ENCODE assay signal across 8 cellular contexts in genomic region chr19:6590458-6591319, GRCh38. TPM values are rescaled to one million over a fixed set of nuclear protein-coding genes. Genes with fewer than 3 reads are reported as not detected.
DNase-seq lines count a peak whose midpoint lies in the region; ATAC-seq and TF ChIP-seq lines count a peak whose summit lies in the region.

Gene CD70, minus strand, starts transcription at chr19:6591150. Its CDS starts 148 bp downstream, at chr19:6591002.

- ATAC-seq in GM18498 (IDR thresholded peaks at IDR 0.05; ENCODE audit: unreplicated experiment), result peak; percentile 53
- ATAC-seq in HG02623 (IDR thresholded peaks at IDR 0.05; ENCODE audit: unreplicated experiment), result peak; percentile 34
- no peak for ATAC-seq in GM21526 (IDR thresholded peaks at IDR 0.05; ENCODE audit: low FRiP score, unreplicated experiment)

- H3K27ac Mint-ChIP-seq in activated naive CD4-positive, alpha-beta T cell treated with anti-CD3 and anti-CD28 coated beads for 36 hours, result no peak within 1 kb of the TSS

- no peaks in the 10 kb centered on the region for H3K36me3 Mint-ChIP-seq in activated naive CD4-positive, alpha-beta T cell treated with anti-CD3 and anti-CD28 coated beads for 36 hours (ENCODE audit: low read depth)

- H4K20me1 ChIP-seq in OCI-LY1 (ENCODE audit: insufficient read depth, low read length), result no peaks in the 10 kb centered on the region

- H3K27ac ChIP-seq in OCI-LY1 (ENCODE audit: low read depth, low read length, poor library complexity, severe bottlenecking) (peak within 1 kb of the TSS; percentile 97), thymus (ENCODE audit: low read depth) (no peak within 1 kb of the TSS), ovary (no peak within 1 kb of the TSS)

- H3K4me3 Mint-ChIP-seq in activated naive CD4-positive, alpha-beta T cell treated with anti-CD3 and anti-CD28 coated beads for 36 hours, result peak within 1 kb of the TSS; percentile 63

- H2AFZ ChIP-seq in OCI-LY1 (ENCODE audit: low read length), result no peak within 1 kb of the TSS

- CTCF ChIA-PET in activated naive CD4-positive, alpha-beta T cell treated with anti-CD3 and anti-CD28 coated beads for 36 hours (lab: Charles Lee), result no interaction called here

- no peak for TF ChIP-seq EP300 in ovary (IDR thresholded peaks at IDR 0.05)

- H3K4me1 ChIP-seq in OCI-LY1 (ENCODE audit: insufficient read depth, low read length, severe bottlenecking) (peaks cover 56% of the 10 kb centered on the region), thymus (ENCODE audit: control insufficient read depth, insufficient read depth, low read length) (no peaks in the 10 kb centered on the region), ovary (ENCODE audit: insufficient read depth) (no peaks in the 10 kb centered on the region)

- H3K9me2 ChIP-seq in OCI-LY1 (ENCODE audit: low read depth, low read length), result no peaks in the 10 kb centered on the region

- peak; percentile 17; the same call in 1 of the 2 replicates for TF ChIP-seq CTCF in OCI-LY1 (IDR thresholded peaks at IDR 0.05; ENCODE audit: low read length)
- TF ChIP-seq CTCF in ovary (IDR thresholded peaks at IDR 0.05), result no peak

- H3K4me1 Mint-ChIP-seq in activated naive CD4-positive, alpha-beta T cell treated with anti-CD3 and anti-CD28 coated beads for 36 hours (ENCODE audit: low read depth), result peaks cover 58% of the 10 kb centered on the region

- 2% methylated on average over 49 of the region's 49 CpGs for WGBS in thymus
- WGBS in ovary, 3 donors, result 0 to 1% (median 1%) methylated on average over 49 of the region's 49 CpGs

- H3K9ac ChIP-seq in OCI-LY1 (ENCODE audit: low read length), result peak within 1 kb of the TSS; percentile 99

- no peak for TF ChIP-seq POLR2A in ovary (IDR thresholded peaks at IDR 0.05)

- H3K4me3 ChIP-seq in OCI-LY1 (ENCODE audit: low read depth, low read length, poor library complexity, severe bottlenecking), result peak within 1 kb of the TSS; percentile 91
- peak within 1 kb of the TSS; percentile 15 for H3K4me3 ChIP-seq in thymus (ENCODE audit: low read length)
- H3K4me3 ChIP-seq in ovary, result no peak within 1 kb of the TSS

- DNase-seq in activated naive CD4-positive, alpha-beta T cell treated with anti-CD3 and anti-CD28 coated beads for 36 hours, result peak; percentile 66
- DNase-seq in left kidney (ENCODE audit: low read depth, low spot score), result peak; percentile 38
- no peak for DNase-seq in ovary

- intact Hi-C loops in activated naive CD4-positive, alpha-beta T cell treated with anti-CD3 and anti-CD28 coated beads for 36 hours (cut with micrococcal nuclease), result no loop called here
- intact Hi-C loops in ovary (cut with DNase I), result no loop called here

- peaks cover 65% of the 10 kb centered on the region for H3K27me3 Mint-ChIP-seq in activated naive CD4-positive, alpha-beta T cell treated with anti-CD3 and anti-CD28 coated beads for 36 hours (ENCODE audit: low read depth)

- H3K9me3 ChIP-seq in OCI-LY1 (ENCODE audit: low read length), result no peaks in the 10 kb centered on the region
- no peaks in the 10 kb centered on the region for H3K9me3 ChIP-seq in thymus (ENCODE audit: control insufficient read depth)
- no peaks in the 10 kb centered on the region for H3K9me3 ChIP-seq in ovary

- H3K36me3 ChIP-seq in OCI-LY1 (ENCODE audit: insufficient read depth, low read length) (peaks cover 52% of the 10 kb centered on the region), thymus (ENCODE audit: control insufficient read depth, insufficient read depth) (no peaks in the 10 kb centered on the region), ovary (no peaks in the 10 kb centered on the region)

- H3K9me3 Mint-ChIP-seq in activated naive CD4-positive, alpha-beta T cell treated with anti-CD3 and anti-CD28 coated beads for 36 hours, result no peaks in the 10 kb centered on the region

- H3F3A ChIP-seq in OCI-LY1 (ENCODE audit: insufficient read depth, low read length), result 0 out of 2 replicates have a peak, but pooled peaks cover 11% of the 10 kb centered on the region

- H3K79me2 ChIP-seq in OCI-LY1 (ENCODE audit: insufficient read depth, low read length), result peaks cover 5% of the 10 kb centered on the region; the same call in 1 of the 2 replicates

- peak within 1 kb of the TSS; percentile 79 for H3K4me2 ChIP-seq in OCI-LY1 (ENCODE audit: low read length)

- H3K27me3 ChIP-seq in OCI-LY1 (ENCODE audit: insufficient read depth, low read length) (no peaks in the 10 kb centered on the region), thymus (ENCODE audit: control insufficient read depth, insufficient read depth) (peaks cover 44% of the 10 kb centered on the region), ovary (no peaks in the 10 kb centered on the region)

RNA-seq across cellular contexts. Expression of gene CD70, which starts in this region (rescaled TPM):
- 1 to 10 TPM; 3.1 to 3.7 TPM for total RNA-seq in activated naive CD4-positive, alpha-beta T cell treated with anti-CD3 and anti-CD28 coated beads for 36 hours
- polyA plus RNA-seq in thymus (11.1 TPM), ovary (not detected)
- total RNA-seq in ovary, result under 1 TPM in 1 of 7 donors, not detected in 6; 0.31 TPM

Comparison
In these comparisons a context has a peak if more than half of its experiments do, and no peak if none do; other contexts are left out.
1. RNA of gene CD70 (polyA plus RNA-seq): 11.1 TPM in thymus (single experiment); not detected in ovary; every median in the first group is over 10 times any median in the second.
2. DNase-seq: peak in activated naive CD4-positive, alpha-beta T cell treated with anti-CD3 and anti-CD28 coated beads for 36 hours (single experiment) and left kidney (single experiment); none in ovary (0 of 5).